18 cellular contexts compared by ENCODE assay signal in genomic region chr3:61733866-61734265, GRCh38.
DNase-seq lines count a peak whose midpoint lies in the region; ATAC-seq, FAIRE-seq and TF ChIP-seq lines count a peak whose summit lies in the region.
"Had no signal": no experiment of that assay in that cellular context is flagged by ENCODE, and none has a peak within 500 bp of the region (broad histone marks: within the 10 kb centered on the region; RNA-seq: fewer than 3 reads in every experiment).

No MANE protein-coding gene starts in this region.

- no TSS peak for BruUV-seq in GM12878 (replicated peaks; lab: Mats Ljungman, UMichigan)

- H3K4me3 Mint-ChIP-seq in mesothelial cell of epicardium = no peak overlapping the region
- H3K4me3 Mint-ChIP-seq: activated CD4-positive, alpha-beta memory T cell treated with anti-CD3 and anti-CD28 coated beads, Interleukin-2, amount 10 ng/mL, durations not matched to agents 7 days and 5 days had no signal

- SMC1A ChIA-PET in GM12878 (lab: Charles Lee; ENCODE audit: uncharacterized antibody, unreplicated experiment) = interaction anchor here (0.7 to 2.4 kb wide), 9 partner anchors 8 to 69 kb away, joined by 3 to 8 read pairs (median 3); no protein-coding TSS in a partner anchor

- no peak overlapping the region for H3K4me2 ChIP-seq in GM12878 (ENCODE audit: control insufficient read depth, insufficient read depth)
- H3K4me2 ChIP-seq in neuronal stem cell (ENCODE audit: insufficient read depth, low read length, poor library complexity, severe bottlenecking) = no peak overlapping the region
- H3K4me2 ChIP-seq: A549 had no signal

- no peak overlapping the region for H3K4ac ChIP-seq in neuronal stem cell (ENCODE audit: low read length)

- no peak for TF ChIP-seq RAD21 in GM12878 (IDR thresholded peaks at IDR 0.05; ENCODE audit: insufficient read depth, low read depth, low read length)

- no peak overlapping the region for H2AK5ac ChIP-seq in neuronal stem cell (ENCODE audit: low read depth, low read length)

- no peak overlapping the region for H3K18ac ChIP-seq in neuronal stem cell (ENCODE audit: low read length)

- no peak overlapping the region for H2BK15ac ChIP-seq in neuronal stem cell (ENCODE audit: low read length)

- no peak overlapping the region for H2BK12ac ChIP-seq in neuronal stem cell (ENCODE audit: low read length)

- H3K36me3 Mint-ChIP-seq in mesothelial cell of epicardium = no peaks in the 10 kb centered on the region

- no peak overlapping the region for H4K8ac ChIP-seq in neuronal stem cell (ENCODE audit: low read depth, low read length)

- H3K4me1 Mint-ChIP-seq in mesothelial cell of epicardium = peaks cover 34% of the 10 kb centered on the region
- H3K4me1 Mint-ChIP-seq: activated CD4-positive, alpha-beta memory T cell treated with anti-CD3 and anti-CD28 coated beads, Interleukin-2, amount 10 ng/mL, durations not matched to agents 7 days and 5 days had no signal

- H3K27me3 ChIP-seq in GM12878 (replicated peaks in 1 of 2; ENCODE audit: control insufficient read depth in 2 of 2, insufficient read depth in 2 of 2, low read length in 1 of 2) = no peaks in the 10 kb centered on the region
- H3K27me3 ChIP-seq in neuronal stem cell (ENCODE audit: control insufficient read depth in 3 of 3, insufficient read depth in 3 of 3, low read depth in 1 of 3, low read length in 3 of 3) = no peaks in the 10 kb centered on the region
- H3K27me3 ChIP-seq: adrenal gland, neutrophil had no signal

- no peaks in the 10 kb centered on the region for H3K36me3 ChIP-seq in GM12878 (ENCODE audit: control insufficient read depth in 2 of 2, insufficient read depth in 2 of 2, low read length in 1 of 2)
- no peaks in the 10 kb centered on the region for H3K36me3 ChIP-seq in neuronal stem cell (replicated peaks in 1 of 2; ENCODE audit: control insufficient read depth in 2 of 2, insufficient read depth in 2 of 2, low read length in 2 of 2)
- H3K36me3 ChIP-seq: adrenal gland, neutrophil had no signal

- no peak overlapping the region for H2AFZ ChIP-seq in GM12878 (ENCODE audit: control insufficient read depth, low read depth, low read length)
- H2AFZ ChIP-seq in neuronal stem cell (ENCODE audit: low read length) = no peak overlapping the region

- no peaks in the 10 kb centered on the region for H3K79me2 ChIP-seq in GM12878 (ENCODE audit: control insufficient read depth, insufficient read depth, low read length)

- 28% methylated on average over 6 of the region's 6 CpGs for WGBS in GM12878 (ENCODE audit: insufficient coverage, insufficient replicate concordance, low lambda C conversion rate, missing lambda C conversion rate)
- WGBS in neuronal stem cell (ENCODE audit: extremely low coverage in 2 of 2, insufficient read length in 2 of 2, insufficient replicate concordance in 1 of 2), 2 donors = no CpG with 5 or more reads among the region's 6 CpGs

- H3K27ac ChIP-seq in GM12878 (ENCODE audit: control insufficient read depth, insufficient read depth) (no peak overlapping the region), neuronal stem cell (replicated peaks; ENCODE audit: low read length) (no peak overlapping the region)
- H3K27ac ChIP-seq: A549, adrenal gland, neutrophil had no signal

- intact Hi-C loops in Right ventricle myocardium superior (cut with DNase I) = no loop called here
- intact Hi-C loops in left cardiac atrium (cut with DNase I) = no loop called here
- intact Hi-C loops in GM12878 (cut with micrococcal nuclease; ENCODE audit: unreplicated experiment) = no loop called here

- no peak overlapping the region for H3K23ac ChIP-seq in neuronal stem cell (ENCODE audit: low read depth, low read length, poor library complexity)

- no peak for TF ChIP-seq CTCF in GM12878 (IDR thresholded peaks at IDR 0.05 in 2 of 3, conservative IDR thresholded peaks at IDR 0.05 in 1 of 3; ENCODE audit: control insufficient read depth in 2 of 3, extremely low read depth in 1 of 3, insufficient read depth in 1 of 3, low read depth in 3 of 3, low read length in 3 of 3)
- TF ChIP-seq CTCF in mesothelial cell of epicardium (IDR thresholded peaks at IDR 0.05; ENCODE audit: unreplicated experiment) = no peak

- no peak for TF ChIP-seq EP300 in GM12878 (IDR thresholded peaks at IDR 0.05; ENCODE audit: borderline replicate concordance in 1 of 2, control insufficient read depth in 1 of 2, low read depth in 2 of 2, low read length in 2 of 2)

- no peaks in the 10 kb centered on the region for H3K27me3 Mint-ChIP-seq in mesothelial cell of epicardium (ENCODE audit: low read depth)
- H3K27me3 Mint-ChIP-seq: activated CD4-positive, alpha-beta memory T cell treated with anti-CD3 and anti-CD28 coated beads, Interleukin-2, amount 10 ng/mL, durations not matched to agents 7 days and 5 days had no signal

- POLR2A ChIA-PET in GM12878 (lab: Charles Lee) = no interaction called here

- H3K9ac ChIP-seq in GM12878 (ENCODE audit: control insufficient read depth, insufficient read depth, low read length) (no peak overlapping the region), neuronal stem cell (ENCODE audit: low read depth, low read length, poor library complexity) (no peak overlapping the region)

- no peak for TF ChIP-seq POLR2A in GM12878 (IDR thresholded peaks at IDR 0.05; ENCODE audit: low read depth, low read length)

- no peak overlapping the region for H3K4me3 ChIP-seq in GM12878
- H3K4me3 ChIP-seq in neuronal stem cell (ENCODE audit: low read length in 2 of 2) = no peak overlapping the region
- H3K4me3 ChIP-seq: A549, adrenal gland had no signal

- H4K91ac ChIP-seq in neuronal stem cell (ENCODE audit: low read depth, low read length, poor library complexity) = no peak overlapping the region

- RAD21 ChIA-PET in GM12878 (lab: Charles Lee; ENCODE audit: unreplicated experiment) = interaction anchor here (0.9 kb wide), 1 partner anchor 51 kb away, joined by 3 read pairs; no protein-coding TSS in a partner anchor

- no peaks in the 10 kb centered on the region for H4K20me1 ChIP-seq in GM12878 (ENCODE audit: control insufficient read depth, insufficient read depth)

- ATAC-seq in Right ventricle myocardium superior (ENCODE audit: poor library complexity) (peak; percentile 63), left cardiac atrium (no peak), GM12878 (peak; percentile 35; the same call in 2 of the 3 replicates)
- ATAC-seq: A549 had no signal

- no peaks in the 10 kb centered on the region for H3K9me3 ChIP-seq in GM12878 (replicated peaks; ENCODE audit: control insufficient read depth, insufficient read depth, low read length)
- H3K9me3 ChIP-seq in neuronal stem cell (replicated peaks in 1 of 2; ENCODE audit: control insufficient read depth in 2 of 2, insufficient read depth in 1 of 2, low read depth in 1 of 2, low read length in 2 of 2) = no peaks in the 10 kb centered on the region
- H3K9me3 ChIP-seq: A549, adrenal gland, neutrophil had no signal

- no peak for FAIRE-seq in GM12878 (lab: Jason Lieb, UNC)
- FAIRE-seq: A549 had no signal

- DNase-seq in Right ventricle myocardium superior (no peak), left cardiac atrium (no peak), GM12878 (ENCODE audit: low read depth, low spot score) (no peak), mesothelial cell of epicardium (ENCODE audit: low spot score in 2 of 2, unreplicated experiment in 2 of 2) (no peak), neuronal stem cell (ENCODE audit: low spot score) (no peak), glomerular visceral epithelial cell (ENCODE audit: extremely low spot score) (no peak), midbrain (lab: John Stamatoyannopoulos, UW) (no peak), NCI-H1930 (lab: John Stamatoyannopoulos, UW) (no peak)
- DNase-seq: activated CD4-positive, alpha-beta memory T cell treated with anti-CD3 and anti-CD28 coated beads, Interleukin-2, amount 10 ng/mL, durations not matched to agents 7 days and 5 days; activated gamma-delta T cell; activated T-cell treated with anti-CD3 and anti-CD28 coated beads for 4 hours; adrenal gland; COR-L47; IMR-90; NCI-H146; T1000 had no signal

- H3K14ac ChIP-seq in neuronal stem cell (ENCODE audit: low read length) = no peak overlapping the region

- peak overlapping the region; percentile 22 for H3K27ac Mint-ChIP-seq in mesothelial cell of epicardium
- H3K27ac Mint-ChIP-seq: activated CD4-positive, alpha-beta memory T cell treated with anti-CD3 and anti-CD28 coated beads, Interleukin-2, amount 10 ng/mL, durations not matched to agents 7 days and 5 days had no signal

- no peaks in the 10 kb centered on the region for H3K9me3 Mint-ChIP-seq in mesothelial cell of epicardium

- in situ Hi-C loops in GM12878 (cut with MboI) = no loop called here

- H3K79me1 ChIP-seq in neuronal stem cell (ENCODE audit: low read depth, low read length) = peaks cover 3% of the 10 kb centered on the region

- no peak overlapping the region for H2BK5ac ChIP-seq in neuronal stem cell (ENCODE audit: low read length)

- no peak overlapping the region for H2BK120ac ChIP-seq in neuronal stem cell (ENCODE audit: low read depth, low read length)

- no peaks in the 10 kb centered on the region for H3K4me1 ChIP-seq in GM12878 (ENCODE audit: control insufficient read depth, insufficient read depth, low read length)
- H3K4me1 ChIP-seq in neuronal stem cell (ENCODE audit: control insufficient read depth in 2 of 2, insufficient read depth in 1 of 2, low read depth in 1 of 2, low read length in 2 of 2) = peaks cover 6 to 14% of the 10 kb centered on the region in 2 donors
- H3K4me1 ChIP-seq: A549 had no signal

- CTCF ChIA-PET in GM12878 (lab: Yijun Ruan, JAX) = interaction anchor here (0.7 to 1.7 kb wide), 6 partner anchors 9 to 202 kb away, joined by 3 to 4 read pairs (median 3); no protein-coding TSS in a partner anchor

TF ChIP-seq in GM12878, 131 proteins besides CTCF, POLR2A, EP300 and RAD21 (continues in another document):
- no peak for TF ChIP-seq SIX5 (IDR thresholded peaks at IDR 0.05; ENCODE audit: low read depth, low read length, severe bottlenecking)

Comparison
In these comparisons a context has a peak if more than half of its experiments do, and no peak if none do; other contexts are left out.
1. ATAC-seq: peak in Right ventricle myocardium superior (single experiment) and GM12878 (single experiment); none in left cardiac atrium (0 of 2).